26 cellular contexts compared by ENCODE assay signal in the genomic region with DNA sequence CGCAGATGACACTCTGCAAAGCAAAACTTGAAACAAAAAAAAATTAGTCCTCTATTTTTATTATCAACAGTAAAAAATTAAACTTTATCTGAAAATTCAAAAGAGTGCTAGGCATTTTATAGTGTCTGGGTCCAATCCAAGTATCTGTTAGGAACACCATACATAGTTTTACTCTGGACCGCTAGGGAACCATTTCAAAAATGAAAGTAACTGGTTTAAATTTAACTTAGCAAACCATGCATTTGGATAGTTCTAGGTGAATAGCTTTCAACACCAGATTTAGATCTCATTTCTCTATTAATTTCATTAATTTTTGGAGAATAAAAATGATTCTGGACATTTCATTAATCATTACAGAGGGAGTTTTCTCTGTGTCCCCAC. TPM values are rescaled to one million over a fixed set of nuclear protein-coding genes. Genes with fewer than 3 reads are reported as not detected.
DNase-seq lines count a peak whose midpoint lies in the region; ATAC-seq and TF ChIP-seq lines count a peak whose summit lies in the region.
"Had no signal": no experiment of that assay in that cellular context is flagged by ENCODE, and none has a peak within 500 bp of the region (broad histone marks: within the 10 kb centered on the region; RNA-seq: fewer than 3 reads in every experiment).

No MANE protein-coding gene starts in this region.

- dilution Hi-C loops in IMR-90 (cut with HindIII; ENCODE audit: low sequenced_read_pairs, unreplicated experiment) = no loop called here

- no peak for DNase-seq in IMR-90
- DNase-seq in coronary artery (ENCODE audit: low spot score) = no peak
- DNase-seq in left lobe of liver (ENCODE audit: low spot score) = no peak
- DNase-seq in sigmoid colon = no peak
- DNase-seq in NCI-H1092 treated with DMSO at 0.1 percent for 48 hours (lab: John Stamatoyannopoulos, UW) = no peak
- DNase-seq in breast epithelium (ENCODE audit: low spot score in 2 of 2) = no peak
- no peak for DNase-seq in T-helper 9 cell
- DNase-seq: activated CD4-positive, alpha-beta T cell treated with anti-CD3 and anti-CD28 coated beads, Interleukin-2, amount 10 ng/mL, durations not matched to agents 7 days and 5 days; activated naive CD8-positive, alpha-beta T cell treated with anti-CD3 and anti-CD28 coated beads for 36 hours; cortex of kidney; DMS 273 treated with DMSO at 0.1 percent for 48 hours; GOT3; hippocampal formation; NCI-H1436 treated with DMSO at 0.1 percent for 48 hours; RPMI8226; SK-N-SH; stimulated activated CD8-positive, alpha-beta memory T cell treated with anti-CD3 and anti-CD28 coated beads, Interleukin-4, amount 100 ng/mL, for 48 hours; T-helper 2 cell had no signal

- H4K91ac ChIP-seq in IMR-90 (ENCODE audit: insufficient read depth, low read depth, low read length) = no peak overlapping the region

- H3K23ac ChIP-seq in IMR-90 (ENCODE audit: low read depth, low read length) = no peak overlapping the region

- H3K27ac ChIP-seq in IMR-90 (ENCODE audit: insufficient read depth, low read length) = no peak overlapping the region
- H3K27ac ChIP-seq in coronary artery = no peak overlapping the region
- H3K27ac ChIP-seq in sigmoid colon = no peak overlapping the region
- no peak overlapping the region for H3K27ac ChIP-seq in breast epithelium
- H3K27ac ChIP-seq: foreskin keratinocyte, VCaP had no signal

- TF ChIP-seq POLR2A in IMR-90 (IDR thresholded peaks at IDR 0.05; ENCODE audit: low read depth, low read length) (no peak), sigmoid colon (IDR thresholded peaks at IDR 0.05) (no peak), breast epithelium (IDR thresholded peaks at IDR 0.05) (no peak)

- BruUV-seq in IMR-90 (replicated peaks; lab: Mats Ljungman, UMichigan) = no TSS peak

- in situ Hi-C loops in IMR-90 (cut with MboI; ENCODE audit: low sequenced_read_pairs) = no loop called here

- H3K18ac ChIP-seq in IMR-90 (ENCODE audit: low read depth, low read length) = no peak overlapping the region

- H2BK5ac ChIP-seq in IMR-90 (ENCODE audit: low read depth, low read length, poor library complexity, severe bottlenecking) = no peak overlapping the region

- CTCF ChIA-PET in IMR-90 (lab: Yijun Ruan, JAX) = no interaction called here

- no peak overlapping the region for H2BK15ac ChIP-seq in IMR-90 (ENCODE audit: low read depth, low read length)

- H3K9me3 ChIP-seq in IMR-90 (ENCODE audit: control insufficient read depth, insufficient read depth, low read length) = no peaks in the 10 kb centered on the region
- H3K9me3 ChIP-seq in sigmoid colon = peaks cover 0 to 3% (median 1%) of the 10 kb centered on the region in 4 donors
- H3K9me3 ChIP-seq in breast epithelium = peaks cover 6 to 17% of the 10 kb centered on the region in 2 donors
- H3K9me3 ChIP-seq: SK-N-SH had no signal

- TF ChIP-seq CTCF in IMR-90 (conservative IDR thresholded peaks at IDR 0.05; ENCODE audit: low read depth, low read length) (no peak), coronary artery (IDR thresholded peaks at IDR 0.05) (no peak), sigmoid colon (IDR thresholded peaks at IDR 0.05) (peak in 1 of 4 experiments; percentile 11), breast epithelium (IDR thresholded peaks at IDR 0.05) (no peak)

- peak; percentile 46; the same call in 1 of the 2 replicates for ATAC-seq in IMR-90 (ENCODE audit: low read depth)
- peak; percentile 48 for ATAC-seq in left lobe of liver
- ATAC-seq: activated T-helper 17 cell treated with anti-CD3 and anti-CD28 coated beads, Interleukin-2, amount 50 U/mL, for 72 hours; foreskin keratinocyte; sciatic nerve had no signal

- no peak overlapping the region for H3K9ac ChIP-seq in IMR-90 (ENCODE audit: low read depth, low read length)
- H3K9ac ChIP-seq: SK-N-SH had no signal

- no peaks in the 10 kb centered on the region for H3K4me1 ChIP-seq in IMR-90 (ENCODE audit: control insufficient read depth, insufficient read depth, low read length)
- H3K4me1 ChIP-seq in sigmoid colon = peaks cover 0 to 4% (median 2%) of the 10 kb centered on the region in 4 donors
- H3K4me1 ChIP-seq in breast epithelium = no peaks in the 10 kb centered on the region
- H3K4me1 ChIP-seq: foreskin keratinocyte had no signal

- H4K8ac ChIP-seq in IMR-90 (ENCODE audit: low read depth in 2 of 2, low read length in 2 of 2) = no peak overlapping the region

- no peaks in the 10 kb centered on the region for H3K27me3 ChIP-seq in IMR-90 (ENCODE audit: control insufficient read depth, insufficient read depth, low read length)
- H3K27me3 ChIP-seq in sigmoid colon = no peaks in the 10 kb centered on the region
- no peaks in the 10 kb centered on the region for H3K27me3 ChIP-seq in breast epithelium
- H3K27me3 ChIP-seq: foreskin keratinocyte had no signal

- no peak overlapping the region; the same call in 1 of the 2 replicates for H3K4me2 ChIP-seq in IMR-90 (ENCODE audit: low read depth, low read length)
- H3K4me2 ChIP-seq: SK-N-SH had no signal

- no peak overlapping the region for H2AFZ ChIP-seq in IMR-90 (replicated peaks; ENCODE audit: low read length, poor library complexity)

- no peak overlapping the region for H2BK120ac ChIP-seq in IMR-90 (ENCODE audit: low read depth, low read length)

- no peaks in the 10 kb centered on the region for H3K9me1 ChIP-seq in IMR-90 (ENCODE audit: insufficient read depth, low read length)

- H2AK5ac ChIP-seq in IMR-90 (ENCODE audit: low read depth, low read length) = no peak overlapping the region

- H3K36me3 ChIP-seq in IMR-90 (ENCODE audit: control insufficient read depth, insufficient read depth, low read length) (no peaks in the 10 kb centered on the region), sigmoid colon (no peaks in the 10 kb centered on the region), breast epithelium (no peaks in the 10 kb centered on the region)

- H4K20me1 ChIP-seq in IMR-90 (ENCODE audit: insufficient read depth, low read length) = no peaks in the 10 kb centered on the region

- H2BK20ac ChIP-seq in IMR-90 (ENCODE audit: low read depth, low read length) = no peak overlapping the region

- TF ChIP-seq RAD21 in IMR-90 (IDR thresholded peaks at IDR 0.05; ENCODE audit: low read length) = no peak

- H3K4ac ChIP-seq in IMR-90 (ENCODE audit: low read depth, low read length) = no peak overlapping the region

- no peak overlapping the region for H4K5ac ChIP-seq in IMR-90 (ENCODE audit: low read depth, low read length)

- POLR2A ChIA-PET in IMR-90 (lab: Charles Lee; ENCODE audit: unreplicated experiment) = no interaction called here

- no peaks in the 10 kb centered on the region for H3K79me1 ChIP-seq in IMR-90 (ENCODE audit: low read depth in 1 of 2, low read length in 2 of 2)

- no peak for TF ChIP-seq EP300 in sigmoid colon (IDR thresholded peaks at IDR 0.05)

- intact Hi-C loops in IMR-90 (cut with micrococcal nuclease) = no loop called here
- intact Hi-C loops in sigmoid colon (cut with DNase I) = no loop called here
- intact Hi-C loops in breast epithelium (cut with DNase I; ENCODE audit: low total_unique reads) = no loop called here

- H2AK9ac ChIP-seq in IMR-90 (replicated peaks; ENCODE audit: low read depth, low read length, poor library complexity) = no peak overlapping the region

- no peak overlapping the region for H3K56ac ChIP-seq in IMR-90 (ENCODE audit: extremely low read depth, insufficient read depth, low read length)

- H3K4me3 ChIP-seq in IMR-90 (ENCODE audit: insufficient read depth, low read depth, low read length) (no peak overlapping the region), coronary artery (peak overlapping the region; percentile 56), sigmoid colon (peak overlapping the region in 3 of 4 donors; percentile 10 to 34 (median 27)), breast epithelium (no peak overlapping the region)

- H3K14ac ChIP-seq in IMR-90 (replicated peaks; ENCODE audit: low read depth, low read length) = no peak overlapping the region

- WGBS in IMR-90 (ENCODE audit: extremely low coverage in 2 of 2, insufficient read length in 1 of 2), 2 experiments = no CpG with 5 or more reads among the region's 2 CpGs
- WGBS in sigmoid colon, 2 donors = 31 to 59% methylated on average over 2 of the region's 2 CpGs

TF ChIP-seq in IMR-90, 13 proteins besides CTCF, POLR2A, EP300 and RAD21 (continues in another document):
- TF ChIP-seq RFX5 (IDR thresholded peaks at IDR 0.05; ENCODE audit: low read depth, low read length) (no peak), CEBPB (IDR thresholded peaks at IDR 0.05; ENCODE audit: low read depth, low read length) (no peak), NFE2L2 (IDR thresholded peaks at IDR 0.05; ENCODE audit: low read depth, low read length) (no peak), CHD1 (IDR thresholded peaks at IDR 0.05; ENCODE audit: low read depth, low read length) (no peak), MAFK (IDR thresholded peaks at IDR 0.05; ENCODE audit: low read depth, low read length) (no peak), MAZ (IDR thresholded peaks at IDR 0.05; ENCODE audit: borderline replicate concordance, low read depth, low read length) (no peak), MXI1 (IDR thresholded peaks at IDR 0.05; ENCODE audit: borderline replicate concordance, low read depth, low read length) (no peak), RCOR1 (IDR thresholded peaks at IDR 0.05; ENCODE audit: insufficient replicate concordance, low read length) (no peak)

RNA-seq across cellular contexts. Expression of gene KLKB1, which starts 1.2 kb away (rescaled TPM):
- total RNA-seq in IMR-90 (2012; rRNA removed) (under 0.01 TPM in 1 of 2 replicates, not detected in the other), left lobe of liver (102 TPM), sigmoid colon (1 to 10 TPM in 2 of 4 donors, under 1 TPM in 2; 0.36 to 3.9 (median 1.4) TPM), breast epithelium (1 to 10 TPM in 1 of 3 donors, under 1 TPM in 2; 0.33 to 1.2 (median 0.96) TPM)
- polyA plus RNA-seq in IMR-90 (2012; rRNA removed) (0.03 TPM in 1 of 2 replicates, not detected in the other), sigmoid colon (1 to 10 TPM in 1 of 3 donors, under 1 TPM in 2; 0.46 to 1.3 (median 0.60) TPM)
- polyA plus RNA-seq in IMR-90 (2012; cell fraction: cytosol; rRNA removed) = not detected in 2 replicates
- polyA plus RNA-seq in IMR-90 (2012; cell fraction: nucleus; rRNA removed; ENCODE audit: low replicate concordance) = 0.08 TPM in 1 of 2 replicates, not detected in the other
- total RNA-seq: activated naive CD8-positive, alpha-beta T cell treated with anti-CD3 and anti-CD28 coated beads for 36 hours; foreskin keratinocyte had no signal
- polyA plus RNA-seq: foreskin keratinocyte had no signal

RNA-seq across cellular contexts. Expression of gene CYP4V2, which starts 37.1 kb away (rescaled TPM):
- total RNA-seq in IMR-90 (2012; rRNA removed) (3.9 and 5.0 TPM in 2 replicates), left lobe of liver (103 TPM), sigmoid colon (10 to 100 TPM; 30.0 to 75.3 (median 34.7) TPM), breast epithelium (10 to 100 TPM; 28.2 to 40.8 (median 36.6) TPM)
- polyA plus RNA-seq in IMR-90 (2012; rRNA removed) (3.2 and 4.1 TPM in 2 replicates), sigmoid colon (10 to 100 TPM in 1 of 3 donors, 1 to 10 TPM in 2; 7.2 to 20.9 (median 8.4) TPM)
- polyA plus RNA-seq in IMR-90 (2012; cell fraction: cytosol; rRNA removed) = 1.6 and 1.8 TPM in 2 replicates
- polyA plus RNA-seq in IMR-90 (2012; cell fraction: nucleus; rRNA removed; ENCODE audit: low replicate concordance) = 3.5 and 7.4 TPM in 2 replicates

RNA-seq across cellular contexts. Expression of gene F11, which starts 37.5 kb away (rescaled TPM):
- not detected in 2 replicates for total RNA-seq in IMR-90 (2012; rRNA removed)
- not detected in 2 replicates for polyA plus RNA-seq in IMR-90 (2012; rRNA removed)
- not detected in 2 replicates for polyA plus RNA-seq in IMR-90 (2012; cell fraction: cytosol; rRNA removed)
- polyA plus RNA-seq in IMR-90 (2012; cell fraction: nucleus; rRNA removed; ENCODE audit: low replicate concordance) = not detected in 2 replicates
- 171 TPM for total RNA-seq in left lobe of liver
- under 1 TPM in 1 of 4 donors, not detected in 3; 0.14 TPM for total RNA-seq in sigmoid colon
- under 1 TPM in 1 of 3 donors, not detected in 2; 0.54 TPM for polyA plus RNA-seq in sigmoid colon
- not detected for total RNA-seq in breast epithelium
- total RNA-seq: activated CD4-positive, alpha-beta T cell treated with anti-CD3 and anti-CD28 coated beads, Interleukin-2, amount 10 ng/mL, durations not matched to agents 7 days and 5 days; activated naive CD8-positive, alpha-beta T cell treated with anti-CD3 and anti-CD28 coated beads for 36 hours; activated T-helper 17 cell treated with anti-CD3 and anti-CD28 coated beads, Interleukin-2, amount 50 U/mL, for 72 hours; foreskin keratinocyte; lung microvascular endothelial cell; MCF 10A; sciatic nerve; urinary bladder had no signal
- polyA plus RNA-seq: foreskin keratinocyte, IgD-negative memory B cell, SK-N-SH had no signal

Comparison
In these comparisons a context has a peak if more than half of its experiments do, and no peak if none do; other contexts are left out.
1. H3K4me3 ChIP-seq: peak in coronary artery (single experiment) and sigmoid colon (3 of 4); none in IMR-90 (single experiment) and breast epithelium (0 of 3).
2. RNA of gene KLKB1, which starts 1.2 kb away (total RNA-seq): 102 TPM in left lobe of liver (single experiment); 0.36 to 3.9 TPM in sigmoid colon, 0.33 to 1.2 TPM in breast epithelium and under 0.01 TPM in IMR-90; every median in the first group is over 10 times any median in the second.
3. RNA of gene F11, which starts 37.5 kb away (total RNA-seq): 171 TPM in left lobe of liver (single experiment); not detected in IMR-90, 0.14 TPM in sigmoid colon and not detected in breast epithelium; every median in the first group is over 100 times any median in the second.